14 cellular contexts compared by ENCODE assay signal in the genomic region with DNA sequence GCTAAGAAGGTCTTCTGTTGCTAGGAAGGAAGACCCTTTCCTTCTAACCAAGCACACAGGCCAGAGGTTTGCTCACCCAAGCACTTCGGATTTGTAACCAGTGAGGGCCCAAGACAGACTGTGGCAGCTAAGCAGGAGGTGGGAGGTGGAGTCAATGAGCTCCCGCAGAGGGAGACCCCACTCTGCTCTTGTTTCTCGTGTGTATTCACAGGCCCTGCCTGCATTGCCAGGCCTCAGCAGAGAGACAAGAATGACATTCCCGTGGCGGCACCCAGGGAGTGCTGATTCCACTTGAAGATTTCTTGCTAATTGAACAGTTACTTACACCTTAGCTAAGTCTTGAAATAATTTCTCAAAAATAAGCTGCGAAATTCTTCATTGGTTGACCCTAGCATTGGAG. TPM values are rescaled to one million over a fixed set of nuclear protein-coding genes. Genes with fewer than 3 reads are reported as not detected.
A peak's percentile ranks its signal among the peaks of the same experiment; 100 is the strongest.
DNase-seq lines count a peak whose midpoint lies in the region; ATAC-seq and TF ChIP-seq lines count a peak whose summit lies in the region.
"Had no signal": no experiment of that assay in that cellular context is flagged by ENCODE, and none has a peak within 500 bp of the region (broad histone marks: within the 10 kb centered on the region; RNA-seq: fewer than 3 reads in every experiment).

No MANE protein-coding gene starts in this region.

- H2AK5ac ChIP-seq in mesendoderm (ENCODE audit: low read length) = no peak overlapping the region

- no peak overlapping the region for H4K5ac ChIP-seq in mesendoderm (ENCODE audit: low read length)

- no peaks in the 10 kb centered on the region for H3K9me3 ChIP-seq in BLaER1
- no peaks in the 10 kb centered on the region for H3K9me3 ChIP-seq in Panc1 (ENCODE audit: control insufficient read depth, insufficient read depth, low read depth, low read length)
- H3K9me3 ChIP-seq: A549, Caco-2 had no signal

- H3K4me3 Mint-ChIP-seq in mesothelial cell of epicardium = no peak overlapping the region
- H3K4me3 Mint-ChIP-seq: CD4-positive, CD25-positive, alpha-beta regulatory T cell had no signal

- H3K27me3 ChIP-seq in BLaER1 (no peaks in the 10 kb centered on the region), Panc1 (ENCODE audit: control insufficient read depth, insufficient read depth, low read length) (no peaks in the 10 kb centered on the region), mesendoderm (ENCODE audit: insufficient read depth, low read length, poor library complexity) (no peaks in the 10 kb centered on the region)

- H3K36me3 ChIP-seq in BLaER1 = no peaks in the 10 kb centered on the region
- no peaks in the 10 kb centered on the region for H3K36me3 ChIP-seq in Panc1 (ENCODE audit: control insufficient read depth, insufficient read depth, low read length)
- no peaks in the 10 kb centered on the region for H3K36me3 ChIP-seq in mesendoderm (ENCODE audit: control insufficient read depth, insufficient read depth, low read length)

- H3K4ac ChIP-seq in mesendoderm (ENCODE audit: low read depth, low read length) = no peak overlapping the region

- no peaks in the 10 kb centered on the region for H3K9me3 Mint-ChIP-seq in mesothelial cell of epicardium
- H3K9me3 Mint-ChIP-seq: CD4-positive, CD25-positive, alpha-beta regulatory T cell had no signal

- H3K23ac ChIP-seq in mesendoderm (ENCODE audit: low read length) = no peak overlapping the region

- no peak for TF ChIP-seq CTCF in Panc1 (IDR thresholded peaks at IDR 0.05)
- TF ChIP-seq CTCF in mesothelial cell of epicardium (IDR thresholded peaks at IDR 0.05; ENCODE audit: unreplicated experiment) = no peak

- whole genome bisulfite sequencing in mesendoderm (ENCODE audit: extremely low coverage, insufficient coverage, low lambda C conversion rate) = no CpG with 5 or more reads among the region's 6 CpGs

- no peak overlapping the region for H3K27ac Mint-ChIP-seq in mesothelial cell of epicardium
- H3K27ac Mint-ChIP-seq: CD4-positive, CD25-positive, alpha-beta regulatory T cell had no signal

- no peaks in the 10 kb centered on the region for H3K36me3 Mint-ChIP-seq in mesothelial cell of epicardium
- H3K36me3 Mint-ChIP-seq: CD4-positive, CD25-positive, alpha-beta regulatory T cell had no signal

- H3K79me1 ChIP-seq in mesendoderm (ENCODE audit: low read length) = no peaks in the 10 kb centered on the region

- BruUV-seq in Panc1 (replicated peaks; lab: Mats Ljungman, UMichigan) = no TSS peak

- no peaks in the 10 kb centered on the region for H4K20me1 ChIP-seq in BLaER1

- H3K9ac ChIP-seq in BLaER1 (no peak overlapping the region), mesendoderm (ENCODE audit: low read length) (no peak overlapping the region)

- H3K4me3 ChIP-seq in BLaER1 = no peak overlapping the region
- no peak overlapping the region for H3K4me3 ChIP-seq in Panc1 (ENCODE audit: low read depth in 2 of 2, low read length in 2 of 2)
- H3K4me3 ChIP-seq in mesendoderm (ENCODE audit: low read length) = no peak overlapping the region
- H3K4me3 ChIP-seq: A549 had no signal

- CTCF ChIA-PET in Panc1 (lab: Charles Lee) = no interaction called here

- DNase-seq in Panc1 (ENCODE audit: low read depth, low spot score) (no peak), mesendoderm (peak; percentile 51), retina (peak; percentile 35), ACHN (no peak), NCI-H446 (lab: John Stamatoyannopoulos, UW) (no peak), mesothelial cell of epicardium (ENCODE audit: low spot score in 2 of 2, unreplicated experiment in 2 of 2) (no peak)
- DNase-seq: C1 segment of cervical spinal cord; Caco-2; CD4-positive, CD25-positive, alpha-beta regulatory T cell; HCEC 1CT had no signal

- H2BK120ac ChIP-seq in mesendoderm (ENCODE audit: low read depth, low read length) = no peak overlapping the region

- no peak overlapping the region for H3K18ac ChIP-seq in mesendoderm (ENCODE audit: low read length)

- in situ Hi-C loops in Panc1 (cut with HindIII; ENCODE audit: low pct_unique_long_range_greater_than_20kb, low sequenced_read_pairs) (no loop called here), ACHN (cut with HindIII; ENCODE audit: low pct_ligation_motif_present, low pct_unique_long_range_greater_than_20kb, low sequenced_read_pairs) (no loop called here)

- no peak overlapping the region for H2BK5ac ChIP-seq in mesendoderm (ENCODE audit: low read length)

- H3K4me1 Mint-ChIP-seq in mesothelial cell of epicardium = peaks cover 2% of the 10 kb centered on the region

- H3K27ac ChIP-seq in BLaER1 (no peak overlapping the region), Panc1 (ENCODE audit: low read length) (peak overlapping the region; percentile 46; the same call in 1 of the 2 replicates), mesendoderm (ENCODE audit: low read depth, low read length) (no peak overlapping the region)
- H3K27ac ChIP-seq: 22Rv1, A549, HL-60 had no signal

- H3K4me1 ChIP-seq in BLaER1 (peaks cover 54% of the 10 kb centered on the region), Panc1 (ENCODE audit: control insufficient read depth, insufficient read depth, low read length) (peaks cover 32% of the 10 kb centered on the region), mesendoderm (ENCODE audit: control insufficient read depth, low read depth, low read length) (no peaks in the 10 kb centered on the region)
- H3K4me1 ChIP-seq: A549, Caco-2 had no signal

- POLR2A ChIA-PET in Panc1 (lab: Charles Lee) = interaction anchor here (0.7 kb wide), 1 partner anchor 393 kb away, joined by 4 read pairs; no protein-coding TSS in a partner anchor

- H2BK15ac ChIP-seq in mesendoderm (replicated peaks; ENCODE audit: low read depth) = no peak overlapping the region

- no peak overlapping the region for H3K56ac ChIP-seq in mesendoderm (ENCODE audit: low read length)

- intact Hi-C loops in Panc1 (cut with micrococcal nuclease; ENCODE audit: unreplicated experiment) = loop anchor here (5.0 kb wide), 1 partner anchor 83 kb away; no protein-coding TSS in a partner anchor

- ATAC-seq in Panc1 = no peak
- ATAC-seq: A549 had no signal

- no peaks in the 10 kb centered on the region for H3K27me3 Mint-ChIP-seq in mesothelial cell of epicardium (ENCODE audit: low read depth)
- H3K27me3 Mint-ChIP-seq: CD4-positive, CD25-positive, alpha-beta regulatory T cell had no signal

- no peak overlapping the region for H4K8ac ChIP-seq in mesendoderm (ENCODE audit: low read depth, low read length)

- H3K4me2 ChIP-seq in BLaER1 (peak overlapping the region; percentile 30), mesendoderm (ENCODE audit: low read length) (no peak overlapping the region)
- H3K4me2 ChIP-seq: A549 had no signal

- no peaks in the 10 kb centered on the region for H3K79me2 ChIP-seq in mesendoderm (ENCODE audit: control insufficient read depth, insufficient read depth, low read length)

RNA-seq across cellular contexts. Expression of a gene that starts 13.4 kb away (rescaled TPM):
- 2.2 TPM for total RNA-seq in Panc1 (2021; ENCODE audit: unreplicated experiment)
- 2.5 TPM for polyA plus RNA-seq in Panc1 (2012; ENCODE audit: insufficient read length)
- polyA plus RNA-seq in mesendoderm (2013, experiment 1 of 2) = 0.06 TPM
- polyA plus RNA-seq in mesendoderm (2013, experiment 2 of 2) = 0.07 TPM
- total RNA-seq in mesothelial cell of epicardium = 0.18 to 0.38 TPM (median 0.36 TPM) in 3 replicates

RNA-seq across cellular contexts. Expression of a gene that starts 44.6 kb away (rescaled TPM):
- 72.7 TPM for total RNA-seq in Panc1 (2021; ENCODE audit: unreplicated experiment)
- 29.3 TPM for polyA plus RNA-seq in Panc1 (2012; ENCODE audit: insufficient read length)
- polyA plus RNA-seq in mesendoderm (2013, experiment 1 of 2) = 24.9 TPM
- polyA plus RNA-seq in mesendoderm (2013, experiment 2 of 2) = 25.9 TPM
- 36.0 to 39.7 TPM (median 37.1 TPM) in 3 replicates for total RNA-seq in mesothelial cell of epicardium

Comparison
In these comparisons a context has a peak if more than half of its experiments do, and no peak if none do; other contexts are left out.
1. DNase-seq: peak in mesendoderm (single experiment) and retina (single experiment); none in Panc1 (single experiment), ACHN (single experiment), NCI-H446 (0 of 2) and mesothelial cell of epicardium (0 of 2).